20 cellular contexts compared by ENCODE assay signal in genomic region chr3:13079051-13079450, GRCh38. TPM values are rescaled to one million over a fixed set of nuclear protein-coding genes. Genes with fewer than 3 reads are reported as not detected.
A peak's percentile ranks its signal among the peaks of the same experiment; 100 is the strongest.
DNase-seq lines count a peak whose midpoint lies in the region; ATAC-seq, FAIRE-seq and TF ChIP-seq lines count a peak whose summit lies in the region.
"Had no signal": no experiment of that assay in that cellular context is flagged by ENCODE, and none has a peak within 500 bp of the region (broad histone marks: within the 10 kb centered on the region; RNA-seq: fewer than 3 reads in every experiment).

No MANE protein-coding gene starts in this region.

- no peak overlapping the region for H3K4me2 ChIP-seq in A549
- peak overlapping the region in 9 of 11 experiments; percentile 43 to 93 (median 73); a peak in 17 of 22 replicates for H3K4me2 ChIP-seq in BLaER1 treated with 17β-estradiol and CSF1 and Interleukin-3, amounts not matched to agents 10 nM and 100 nM

- H3K4me3 ChIP-seq in A549 (no peak overlapping the region), RWPE2 (ENCODE audit: severe bottlenecking) (no peak overlapping the region), Peyer's patch (no peak overlapping the region)
- no peak overlapping the region for H3K4me3 ChIP-seq in BLaER1 treated with 17β-estradiol and CSF1 and Interleukin-3, amounts not matched to agents 10 nM and 100 nM
- H3K4me3 ChIP-seq: esophagus squamous epithelium, GM23248, lower lobe of right lung had no signal

- TF ChIP-seq POLR2A in A549 (IDR thresholded peaks at IDR 0.05; ENCODE audit: low read length) = no peak
- no peak for TF ChIP-seq POLR2A in Peyer's patch (IDR thresholded peaks at IDR 0.05)

- 73% methylated on average over 7 of the region's 7 CpGs for WGBS in A549 (ENCODE audit: missing lambda C conversion rate)

- no peak overlapping the region for H3K27ac ChIP-seq in A549
- H3K27ac ChIP-seq in BLaER1 treated with 17β-estradiol and CSF1 and Interleukin-3, amounts not matched to agents 10 nM and 100 nM = no peak overlapping the region
- H3K27ac ChIP-seq in RWPE2 (ENCODE audit: poor library complexity, severe bottlenecking) = no peak overlapping the region
- no peak overlapping the region for H3K27ac ChIP-seq in foreskin keratinocyte
- H3K27ac ChIP-seq in Peyer's patch = no peak overlapping the region
- H3K27ac ChIP-seq: esophagus squamous epithelium, GM23248, lower lobe of right lung had no signal

- FAIRE-seq in A549 (lab: Jason Lieb, UNC) = no peak

- no peak for TF ChIP-seq RAD21 in A549 (conservative IDR thresholded peaks at IDR 0.05 in 1 of 2, IDR thresholded peaks at IDR 0.05 in 1 of 2)

- H4K20me1 ChIP-seq in BLaER1 treated with 17β-estradiol and CSF1 and Interleukin-3, amounts not matched to agents 10 nM and 100 nM = peaks cover 0 to 14% (median 0%) of the 10 kb centered on the region in 11 experiments; a peak in 2 of 22 replicates

- CTCF ChIA-PET in A549 (lab: Yijun Ruan, JAX) = interaction anchor here (1.0 to 1.5 kb wide), 2 partner anchors 9 to 13 kb away, joined by 3 to 7 read pairs; no protein-coding TSS in a partner anchor

- TF ChIP-seq EP300 in A549 (IDR thresholded peaks at IDR 0.05) = no peak

- no peak for DNase-seq in A549 (ENCODE audit: low read depth in 1 of 2, low spot score in 1 of 2)
- no peak for DNase-seq in RWPE2 (ENCODE audit: low spot score)
- peak in 1 of 2 donors; percentile 26 for DNase-seq in foreskin keratinocyte
- DNase-seq in Peyer's patch = no peak
- no peak for DNase-seq in NCI-H2196 (lab: John Stamatoyannopoulos, UW; ENCODE audit: unreplicated experiment)
- DNase-seq in stimulated activated CD8-positive, alpha-beta memory T cell treated with anti-CD3 and anti-CD28 coated beads, Interleukin-4, amount 100 ng/mL, for 48 hours = no peak
- DNase-seq: activated CD4-positive, CD25-positive, alpha-beta regulatory T cell; activated CD8-positive, alpha-beta memory T cell treated with anti-CD3 and anti-CD28 coated beads for 24 hours; activated naive CD4-positive, alpha-beta T cell treated with anti-CD3 and anti-CD28 coated beads, Interleukin-2, amount 50 U/mL, for 16 hours; activated T-cell treated with anti-CD3 and anti-CD28 coated beads, Interleukin-2, amount 50 U/mL, for 48 hours; AML-193; effector memory CD8-positive, alpha-beta T cell; esophagus squamous epithelium; GM23248; islet precursor cell; lower lobe of right lung; NCI-H1105; T1000 had no signal

- no peaks in the 10 kb centered on the region for H3K36me3 ChIP-seq in BLaER1 treated with 17β-estradiol and CSF1 and Interleukin-3, amounts not matched to agents 10 nM and 100 nM
- no peaks in the 10 kb centered on the region for H3K36me3 ChIP-seq in RWPE2 (ENCODE audit: low read depth)
- no peaks in the 10 kb centered on the region for H3K36me3 ChIP-seq in Peyer's patch
- H3K36me3 ChIP-seq: esophagus squamous epithelium, lower lobe of right lung had no signal

- H3K9me3 ChIP-seq in A549 (no peaks in the 10 kb centered on the region), RWPE2 (ENCODE audit: severe bottlenecking) (no peaks in the 10 kb centered on the region), Peyer's patch (no peaks in the 10 kb centered on the region)
- no peaks in the 10 kb centered on the region for H3K9me3 ChIP-seq in BLaER1 treated with 17β-estradiol and CSF1 and Interleukin-3, amounts not matched to agents 10 nM and 100 nM (replicated peaks in 1 of 11)
- H3K9me3 ChIP-seq: esophagus squamous epithelium, lower lobe of right lung had no signal

- TF ChIP-seq CTCF in A549 (IDR thresholded peaks at IDR 0.05) = no peak
- TF ChIP-seq CTCF in RWPE2 (IDR thresholded peaks at IDR 0.05; ENCODE audit: poor library complexity, severe bottlenecking) = no peak
- no peak for TF ChIP-seq CTCF in foreskin keratinocyte (conservative IDR thresholded peaks at IDR 0.05)
- no peak for TF ChIP-seq CTCF in Peyer's patch (IDR thresholded peaks at IDR 0.05)

- POLR2A ChIA-PET in A549 (lab: Yijun Ruan, JAX) = no interaction called here

- H3K4me1 ChIP-seq in A549 (no peaks in the 10 kb centered on the region), RWPE2 (ENCODE audit: insufficient read depth, poor library complexity, severe bottlenecking) (no peaks in the 10 kb centered on the region), foreskin keratinocyte (no peaks in the 10 kb centered on the region), Peyer's patch (peaks cover 0 to 10% (median 4%) of the 10 kb centered on the region in 4 donors)
- H3K4me1 ChIP-seq in BLaER1 treated with 17β-estradiol and CSF1 and Interleukin-3, amounts not matched to agents 10 nM and 100 nM = peaks cover 44 to 100% (median 95%) of the 10 kb centered on the region in 10 experiments
- H3K4me1 ChIP-seq: lower lobe of right lung had no signal

- peaks cover 0 to 11% (median 0%) of the 10 kb centered on the region in 11 experiments; a peak in 4 of 22 replicates for H3K27me3 ChIP-seq in BLaER1 treated with 17β-estradiol and CSF1 and Interleukin-3, amounts not matched to agents 10 nM and 100 nM
- H3K27me3 ChIP-seq in RWPE2 (ENCODE audit: insufficient read depth, poor library complexity, severe bottlenecking) (peaks cover 32% of the 10 kb centered on the region), foreskin keratinocyte (peaks cover 57% of the 10 kb centered on the region), Peyer's patch (no peaks in the 10 kb centered on the region)

- no peak overlapping the region; a peak in 2 of 22 replicates for H3K9ac ChIP-seq in BLaER1 treated with 17β-estradiol and CSF1 and Interleukin-3, amounts not matched to agents 10 nM and 100 nM
- H3K9ac ChIP-seq: GM23248 had no signal

- ATAC-seq in A549 = no peak
- ATAC-seq in RWPE2 (ENCODE audit: low read depth) = peak; percentile 49; the same call in 1 of the 3 replicates
- peak; percentile 85 for ATAC-seq in foreskin keratinocyte
- ATAC-seq: SK-N-SH treated with all-trans-retinoic acid at 6 μM for 48 hours had no signal

TF ChIP-seq in A549, 52 proteins besides CTCF, POLR2A, EP300 and RAD21:
- TF ChIP-seq MAFK (IDR thresholded peaks at IDR 0.05; ENCODE audit: partially characterized antibody) = peak; percentile 4
- TF ChIP-seq HOXA7 (CRISPR knock-in tag; IDR thresholded peaks at IDR 0.05) = no peak

RNA-seq across cellular contexts. Expression of gene IQSEC1, which starts 5.8 kb away (rescaled TPM):
- polyA plus RNA-seq in A549 (2011; rRNA removed) (3.7 and 5.8 TPM in 2 replicates), A549 (2017; fragmentation: RNase III; extraction: RNeasy Plus Mini Kit Qiagen cat#74134 plus additional on column Dnase treatment) (10.2 to 10.7 TPM (median 10.5 TPM) in 3 replicates), foreskin keratinocyte (2.9 TPM in 2 replicates)
- polyA plus RNA-seq in A549 (2012; cell fraction: cytosol; rRNA removed) = 6.7 and 9.6 TPM in 2 replicates
- 17.5 and 17.8 TPM in 2 replicates for polyA plus RNA-seq in A549 (2012; cell fraction: nucleus; rRNA removed)
- polyA minus RNA-seq in A549 (2011; rRNA and poly(A)+ RNA removed) = 7.4 and 9.4 TPM in 2 replicates
- total RNA-seq in foreskin keratinocyte (7.9 and 9.3 TPM in 2 replicates), Peyer's patch (10 to 100 TPM; 13.7 to 59.4 (median 35.5) TPM)

Comparison
In these comparisons a context has a peak if more than half of its experiments do, and no peak if none do; other contexts are left out.
1. ATAC-seq: peak in RWPE2 (single experiment) and foreskin keratinocyte (single experiment); none in A549 (0 of 2).